Comparison of ENCODE assay signal across 1 cellular context in genomic region chr15:55318588-55319494, GRCh38.
A peak's percentile ranks its signal among the peaks of the same experiment; 100 is the strongest.
TF ChIP-seq lines count a peak whose summit lies in the region.

Gene PIGB (plus strand): TSS chr15:55319222. CDS start chr15:55319251, 29 bp downstream.
Gene PIGBOS1 (minus strand): TSS chr15:55319123. CDS start chr15:55317792, 1,331 bp downstream.

TF ChIP-seq in K562, 482 proteins besides CTCF, POLR2A, EP300 and RAD21 (continued from another document and continues in another):
- TF ChIP-seq MITF (IDR thresholded peaks at IDR 0.05) (no peak), HDGF (IDR thresholded peaks at IDR 0.05) (0 out of 2 replicates have a peak, but pooled peaks have one; percentile 55), ZNF121 (CRISPR knock-in tag; conservative IDR thresholded peaks at IDR 0.05) (no peak), MAX (CRISPR knock-in tag; IDR thresholded peaks at IDR 0.05) (peak; percentile 28; the same call in 1 of the 2 replicates), CHCHD3 (CRISPR knock-in tag; IDR thresholded peaks at IDR 0.05) (no peak), TFAP4 (CRISPR knock-in tag; IDR thresholded peaks at IDR 0.05; ENCODE audit: borderline replicate concordance) (peak; percentile 59; the same call in 1 of the 2 replicates), FOXJ2 (tag; IDR thresholded peaks at IDR 0.05) (0 out of 2 replicates have a peak, but pooled peaks have one; percentile 43), RCOR1 (IDR thresholded peaks at IDR 0.05; ENCODE audit: borderline replicate concordance in 1 of 2, low read depth in 2 of 2, low read length in 2 of 2) (peak in 1 of 2 experiments; percentile 80; a peak in 1 of 4 replicates), BACH1 (tag; IDR thresholded peaks at IDR 0.05) (0 out of 2 replicates have a peak, but pooled peaks have one; percentile 45), HNRNPH1 (optimal IDR thresholded peaks at IDR 0.05; ENCODE audit: low read depth, low read length) (no peak), NKRF (IDR thresholded peaks at IDR 0.05; ENCODE audit: borderline replicate concordance) (peak; percentile 87; the same call in 1 of the 2 replicates), BCLAF1 (IDR thresholded peaks at IDR 0.05; ENCODE audit: borderline replicate concordance in 1 of 2, control insufficient read depth in 1 of 2, low read depth in 2 of 2, low read length in 1 of 2) (0 out of 4 replicates have a peak, but pooled peaks of 1 of the 2 experiments have one; percentile 16), ZNF668 (CRISPR knock-in tag; IDR thresholded peaks at IDR 0.05) (no peak), HNRNPK (IDR thresholded peaks at IDR 0.05; ENCODE audit: low read depth, low read length, poor library complexity, severe bottlenecking) (no peak), NFIC (IDR thresholded peaks at IDR 0.05) (peak; percentile 73), MCM2 (IDR thresholded peaks at IDR 0.05; ENCODE audit: low read depth) (no peak), RBM34 (IDR thresholded peaks at IDR 0.05; ENCODE audit: borderline replicate concordance, insufficient read depth, low read length) (no peak), NEUROD1 (IDR thresholded peaks at IDR 0.05; ENCODE audit: borderline replicate concordance, low read depth, low read length, partially characterized antibody) (peak; percentile 86), NCOA2 (IDR thresholded peaks at IDR 0.05; ENCODE audit: partially characterized antibody in 2 of 2) (no peak), CBX3 (IDR thresholded peaks at IDR 0.05; ENCODE audit: borderline replicate concordance in 1 of 2, low read length in 2 of 2) (no peak; a peak in 1 of 3 replicates), PBX2 (CRISPR knock-in tag; IDR thresholded peaks at IDR 0.05; ENCODE audit: low read depth) (no peak), PBX2 (tag; conservative IDR thresholded peaks at IDR 0.05; ENCODE audit: low read depth) (no peak), ESRRA (IDR thresholded peaks at IDR 0.05; ENCODE audit: borderline replicate concordance, low read depth) (peak; percentile 80; the same call in 1 of the 2 replicates), ZSCAN32 (CRISPR knock-in tag; IDR thresholded peaks at IDR 0.05) (no peak), MLX (CRISPR knock-in tag; conservative IDR thresholded peaks at IDR 0.05) (no peak), ILF3 (IDR thresholded peaks at IDR 0.05; ENCODE audit: borderline replicate concordance) (no peak), NFE2 (IDR thresholded peaks at IDR 0.05; ENCODE audit: low read depth) (no peak), USF1 (CRISPR knock-in tag; IDR thresholded peaks at IDR 0.05) (no peak), TEAD1 (CRISPR knock-in tag; IDR thresholded peaks at IDR 0.05) (peak; percentile 41 to 48; a peak in 2 of 4 replicates), MBD2 (IDR thresholded peaks at IDR 0.05; ENCODE audit: borderline replicate concordance, low read depth) (peak; percentile 61; the same call in 1 of the 2 replicates), ZSCAN29 (IDR thresholded peaks at IDR 0.05) (peak; percentile 68), POLR2H (tag; IDR thresholded peaks at IDR 0.05; ENCODE audit: low read depth) (peak; percentile 88), ARID4B (CRISPR knock-in tag; IDR thresholded peaks at IDR 0.05) (peak; percentile 72), ZNF354B (CRISPR knock-in tag; IDR thresholded peaks at IDR 0.05) (no peak), ZNF431 (CRISPR knock-in tag; IDR thresholded peaks at IDR 0.05) (no peak), RB1 (IDR thresholded peaks at IDR 0.05; ENCODE audit: low read depth) (peak; percentile 83), PATZ1 (CRISPR knock-in tag; IDR thresholded peaks at IDR 0.05; ENCODE audit: borderline replicate concordance) (0 out of 2 replicates have a peak, but pooled peaks have one; percentile 53), NR2F6 (CRISPR knock-in tag; IDR thresholded peaks at IDR 0.05) (no peak), MEF2D (tag; conservative IDR thresholded peaks at IDR 0.05; ENCODE audit: low read depth) (no peak), ZFX (CRISPR knock-in tag; IDR thresholded peaks at IDR 0.05) (peak; percentile 91)
